In genomic region chr7:149028346-149029109, GRCh38 we compare ENCODE assay signal across 8 cellular contexts. TPM values are rescaled to one million over a fixed set of nuclear protein-coding genes. Genes with fewer than 3 reads are reported as not detected.
A peak's percentile ranks its signal among the peaks of the same experiment; 100 is the strongest.
DNase-seq lines count a peak whose midpoint lies in the region; ATAC-seq and TF ChIP-seq lines count a peak whose summit lies in the region.

Gene PDIA4 (minus strand): TSS chr7:149028505. CDS start chr7:149028408, 97 bp downstream.

- H3K27me3 ChIP-seq in upper lobe of right lung: no peaks in the 10 kb centered on the region

- ATAC-seq in HG02884 (IDR thresholded peaks at IDR 0.05; ENCODE audit: unreplicated experiment): peak; percentile 87
- peak; percentile 96 to 98 for ATAC-seq in left cardiac atrium
- peak; percentile 97 for ATAC-seq in upper lobe of right lung

- peak; percentile 99 for DNase-seq in GM13977 (ENCODE audit: low spot score)
- peak; percentile 97 for DNase-seq in NCI-H1694 (lab: John Stamatoyannopoulos, UW)
- DNase-seq in amniotic stem cell (lab: John Stamatoyannopoulos, UW): peak; percentile 96
- DNase-seq in left cardiac atrium: peak; percentile 99
- DNase-seq in posterior vena cava (ENCODE audit: low spot score): peak; percentile 100
- DNase-seq in upper lobe of right lung: peak; percentile 100

- TF ChIP-seq CTCF in GM13977 (IDR thresholded peaks at IDR 0.05; ENCODE audit: extremely low read depth, insufficient read depth, missing control alignments): no peak
- peak; percentile 25 for TF ChIP-seq CTCF in upper lobe of right lung (IDR thresholded peaks at IDR 0.05)

- peaks cover 24% of the 10 kb centered on the region for H3K4me1 ChIP-seq in upper lobe of right lung

- H3K27ac ChIP-seq in upper lobe of right lung: peak within 1 kb of the TSS; percentile 94

- H3K4me1 Mint-ChIP-seq in T-helper 1 cell treated with Interleukin-12 subunit alpha and Interleukin-12 subunit beta and Interleukin-4 antibody, amounts not matched to agents 30 μg/mL and 1 μg/mL, for 36 hours (ENCODE audit: low read depth): peaks cover 36% of the 10 kb centered on the region

- H3K9me3 Mint-ChIP-seq in T-helper 1 cell treated with Interleukin-12 subunit alpha and Interleukin-12 subunit beta and Interleukin-4 antibody, amounts not matched to agents 30 μg/mL and 1 μg/mL, for 36 hours: no peaks in the 10 kb centered on the region

- H3K9me3 ChIP-seq in upper lobe of right lung: no peaks in the 10 kb centered on the region

- H3K36me3 ChIP-seq in upper lobe of right lung: no peaks in the 10 kb centered on the region

- intact Hi-C loops in left cardiac atrium (cut with DNase I): loop anchor here in 1 of 2 donors (5.0 kb wide), 1 partner anchor 39 kb away; no protein-coding TSS in a partner anchor
- intact Hi-C loops in posterior vena cava (cut with DNase I): no loop called here
- intact Hi-C loops in upper lobe of right lung (cut with DNase I): no loop called here

- H3K27me3 Mint-ChIP-seq in T-helper 1 cell treated with Interleukin-12 subunit alpha and Interleukin-12 subunit beta and Interleukin-4 antibody, amounts not matched to agents 30 μg/mL and 1 μg/mL, for 36 hours (ENCODE audit: low read depth): peaks cover 12% of the 10 kb centered on the region

- peak within 1 kb of the TSS; percentile 95 for H3K4me3 Mint-ChIP-seq in T-helper 1 cell treated with Interleukin-12 subunit alpha and Interleukin-12 subunit beta and Interleukin-4 antibody, amounts not matched to agents 30 μg/mL and 1 μg/mL, for 36 hours

- H3K27ac Mint-ChIP-seq in T-helper 1 cell treated with Interleukin-12 subunit alpha and Interleukin-12 subunit beta and Interleukin-4 antibody, amounts not matched to agents 30 μg/mL and 1 μg/mL, for 36 hours: peak within 1 kb of the TSS; percentile 89

- peaks cover 15% of the 10 kb centered on the region for H3K36me3 Mint-ChIP-seq in T-helper 1 cell treated with Interleukin-12 subunit alpha and Interleukin-12 subunit beta and Interleukin-4 antibody, amounts not matched to agents 30 μg/mL and 1 μg/mL, for 36 hours (ENCODE audit: low read depth)

- in situ Hi-C loops in GM13977 (cut with MboI; ENCODE audit: low pct_unique_long_range_greater_than_20kb, low sequenced_read_pairs, unreplicated experiment): no loop called here

- H3K4me3 ChIP-seq in upper lobe of right lung: peak within 1 kb of the TSS; percentile 80

RNA-seq across cellular contexts. Expression of gene PDIA4, which starts in this region (rescaled TPM):
- total RNA-seq in left cardiac atrium: 10 to 100 TPM; 56.2 to 95.3 TPM
- total RNA-seq in posterior vena cava: 100 to 1,000 TPM in 1 of 2 donors, 10 to 100 TPM in 1; 64.8 to 117 TPM
- total RNA-seq in upper lobe of right lung: 117 TPM

Comparison
In these comparisons a context has a peak if more than half of its experiments do, and no peak if none do; other contexts are left out.
1. Peak in every context shown above with its lines: DNase-seq, ATAC-seq, H3K4me3 ChIP-seq and H3K27ac ChIP-seq.